ENCODE assay signal across 9 cellular contexts in the genomic region with DNA sequence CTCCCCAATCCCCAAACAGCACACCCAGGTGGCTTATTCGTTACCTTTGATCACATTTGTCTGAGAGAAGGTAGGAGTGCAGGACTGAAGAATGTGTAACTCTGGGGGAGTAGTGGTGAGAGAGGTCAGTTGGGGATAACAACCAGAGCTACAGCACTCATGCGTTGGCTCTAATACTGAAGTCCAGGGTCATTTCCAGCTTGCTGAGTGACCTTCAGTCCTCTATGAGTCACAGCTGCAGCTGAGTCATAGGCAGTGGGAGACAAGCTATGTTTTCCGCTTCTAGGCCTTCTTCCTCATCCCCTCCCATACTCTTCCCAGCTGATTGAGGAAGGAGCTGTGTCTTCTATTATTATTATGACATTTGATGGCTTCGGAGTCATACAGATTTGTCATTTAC. TPM values are rescaled to one million over a fixed set of nuclear protein-coding genes. Genes with fewer than 3 reads are reported as not detected.
DNase-seq lines count a peak whose midpoint lies in the region; ATAC-seq, FAIRE-seq and TF ChIP-seq lines count a peak whose summit lies in the region.
"Had no signal": no experiment of that assay in that cellular context is flagged by ENCODE, and none has a peak within 500 bp of the region (broad histone marks: within the 10 kb centered on the region; RNA-seq: fewer than 3 reads in every experiment).

No MANE protein-coding gene starts in this region.

- H3K4me2 ChIP-seq in astrocyte (ENCODE audit: low read length): peak overlapping the region; percentile 52

- H3K27ac ChIP-seq in astrocyte (ENCODE audit: low read depth, low read length): peak overlapping the region; percentile 28
- peak overlapping the region; percentile 52 to 53 for H3K27ac ChIP-seq in right atrium auricular region

- no peak overlapping the region for H2AFZ ChIP-seq in astrocyte (ENCODE audit: low read depth, low read length)

- H3K4me3 ChIP-seq in astrocyte (ENCODE audit: insufficient read depth, low read depth, low read length): no peak overlapping the region
- H3K4me3 ChIP-seq in right atrium auricular region: no peak overlapping the region

- no peaks in the 10 kb centered on the region for H3K36me3 ChIP-seq in astrocyte (ENCODE audit: insufficient read depth, low read length)
- H3K36me3 ChIP-seq in right atrium auricular region: no peaks in the 10 kb centered on the region

- H3K36me3 Mint-ChIP-seq in astrocyte (ENCODE audit: low read depth, unreplicated experiment): no peaks in the 10 kb centered on the region
- no peaks in the 10 kb centered on the region for H3K36me3 Mint-ChIP-seq in activated T-helper 1 cell treated with anti-CD3 and anti-CD28 coated beads, Interleukin-12 subunit alpha, Interleukin-12 subunit beta, Interleukin-2, Interleukin-4 antibody, amounts not matched to agents 30 ng/mL and 10 ng/mL and 1 ng/mL, durations not matched to agents 14 hours and 24 hours and 36 hours (ENCODE audit: low read depth)
- H3K36me3 Mint-ChIP-seq: activated naive CD4-positive, alpha-beta T cell treated with anti-CD3 and anti-CD28 coated beads, Interleukin-2, amount 50 U/mL, for 24 hours had no signal

- H3K4me1 ChIP-seq in astrocyte (ENCODE audit: insufficient read depth, low read length) (peaks cover 11% of the 10 kb centered on the region), right atrium auricular region (peaks cover 0 to 16% of the 10 kb centered on the region in 2 donors)

- peaks cover 10% of the 10 kb centered on the region for H3K4me1 Mint-ChIP-seq in astrocyte (ENCODE audit: low read depth, unreplicated experiment)
- H3K4me1 Mint-ChIP-seq in activated T-helper 1 cell treated with anti-CD3 and anti-CD28 coated beads, Interleukin-12 subunit alpha, Interleukin-12 subunit beta, Interleukin-2, Interleukin-4 antibody, amounts not matched to agents 30 ng/mL and 10 ng/mL and 1 ng/mL, durations not matched to agents 14 hours and 24 hours and 36 hours (ENCODE audit: low read depth): no peaks in the 10 kb centered on the region
- H3K4me1 Mint-ChIP-seq: activated naive CD4-positive, alpha-beta T cell treated with anti-CD3 and anti-CD28 coated beads, Interleukin-2, amount 50 U/mL, for 24 hours had no signal

- H3K4me3 Mint-ChIP-seq in astrocyte (ENCODE audit: unreplicated experiment): no peak overlapping the region
- H3K4me3 Mint-ChIP-seq in activated T-helper 1 cell treated with anti-CD3 and anti-CD28 coated beads, Interleukin-12 subunit alpha, Interleukin-12 subunit beta, Interleukin-2, Interleukin-4 antibody, amounts not matched to agents 30 ng/mL and 10 ng/mL and 1 ng/mL, durations not matched to agents 14 hours and 24 hours and 36 hours: no peak overlapping the region
- H3K4me3 Mint-ChIP-seq: activated naive CD4-positive, alpha-beta T cell treated with anti-CD3 and anti-CD28 coated beads, Interleukin-2, amount 50 U/mL, for 24 hours had no signal

- H3K27me3 Mint-ChIP-seq in astrocyte (ENCODE audit: low read depth, unreplicated experiment): no peaks in the 10 kb centered on the region
- peaks cover 2% of the 10 kb centered on the region for H3K27me3 Mint-ChIP-seq in activated T-helper 1 cell treated with anti-CD3 and anti-CD28 coated beads, Interleukin-12 subunit alpha, Interleukin-12 subunit beta, Interleukin-2, Interleukin-4 antibody, amounts not matched to agents 30 ng/mL and 10 ng/mL and 1 ng/mL, durations not matched to agents 14 hours and 24 hours and 36 hours (ENCODE audit: insufficient read depth)
- H3K27me3 Mint-ChIP-seq: activated naive CD4-positive, alpha-beta T cell treated with anti-CD3 and anti-CD28 coated beads, Interleukin-2, amount 50 U/mL, for 24 hours had no signal

- no peak overlapping the region for H3K9ac ChIP-seq in astrocyte (ENCODE audit: low read length)

- ATAC-seq in HG03432 (IDR thresholded peaks at IDR 0.05; ENCODE audit: unreplicated experiment): no peak

- H3K27me3 ChIP-seq in astrocyte (ENCODE audit: insufficient read depth, low read length): no peaks in the 10 kb centered on the region
- H3K27me3 ChIP-seq in right atrium auricular region: no peaks in the 10 kb centered on the region

- H4K20me1 ChIP-seq in astrocyte (ENCODE audit: insufficient read depth, low read length): no peaks in the 10 kb centered on the region

- H3K27ac Mint-ChIP-seq in astrocyte (ENCODE audit: unreplicated experiment): no peak overlapping the region
- H3K27ac Mint-ChIP-seq in activated T-helper 1 cell treated with anti-CD3 and anti-CD28 coated beads, Interleukin-12 subunit alpha, Interleukin-12 subunit beta, Interleukin-2, Interleukin-4 antibody, amounts not matched to agents 30 ng/mL and 10 ng/mL and 1 ng/mL, durations not matched to agents 14 hours and 24 hours and 36 hours: no peak overlapping the region
- H3K27ac Mint-ChIP-seq: activated naive CD4-positive, alpha-beta T cell treated with anti-CD3 and anti-CD28 coated beads, Interleukin-2, amount 50 U/mL, for 24 hours had no signal

- H3K9me3 Mint-ChIP-seq in astrocyte (ENCODE audit: unreplicated experiment): no peaks in the 10 kb centered on the region
- H3K9me3 Mint-ChIP-seq in activated T-helper 1 cell treated with anti-CD3 and anti-CD28 coated beads, Interleukin-12 subunit alpha, Interleukin-12 subunit beta, Interleukin-2, Interleukin-4 antibody, amounts not matched to agents 30 ng/mL and 10 ng/mL and 1 ng/mL, durations not matched to agents 14 hours and 24 hours and 36 hours: no peaks in the 10 kb centered on the region
- H3K9me3 Mint-ChIP-seq: activated naive CD4-positive, alpha-beta T cell treated with anti-CD3 and anti-CD28 coated beads, Interleukin-2, amount 50 U/mL, for 24 hours had no signal

- no peak for TF ChIP-seq CTCF in astrocyte (IDR thresholded peaks at IDR 0.05; ENCODE audit: insufficient read depth, low read depth, low read length)
- no peak for TF ChIP-seq CTCF in right atrium auricular region (IDR thresholded peaks at IDR 0.05)

- intact Hi-C loops in activated T-helper 1 cell treated with anti-CD3 and anti-CD28 coated beads, Interleukin-12 subunit alpha, Interleukin-12 subunit beta, Interleukin-2, Interleukin-4 antibody, amounts not matched to agents 30 ng/mL and 10 ng/mL and 1 ng/mL, durations not matched to agents 14 hours and 24 hours and 36 hours (cut with micrococcal nuclease): no loop called here

- no peaks in the 10 kb centered on the region for H3K79me2 ChIP-seq in astrocyte (ENCODE audit: insufficient read depth, low read length)

- peak; percentile 24 for DNase-seq in HK-2 (ENCODE audit: unreplicated experiment)
- DNase-seq in astrocyte (ENCODE audit: low read depth): peak; percentile 82
- peak; percentile 75 for DNase-seq in right atrium auricular region (ENCODE audit: low spot score)
- peak; percentile 87 for DNase-seq in stromal cell of bone marrow (ENCODE audit: low read depth)
- no peak for DNase-seq in NCI-H2029 (lab: John Stamatoyannopoulos, UW)
- DNase-seq in activated T-helper 1 cell treated with anti-CD3 and anti-CD28 coated beads, Interleukin-12 subunit alpha, Interleukin-12 subunit beta, Interleukin-2, Interleukin-4 antibody, amounts not matched to agents 30 ng/mL and 10 ng/mL and 1 ng/mL, durations not matched to agents 14 hours and 24 hours and 36 hours (ENCODE audit: low spot score): no peak
- no peak for DNase-seq in NCI-H446 (lab: John Stamatoyannopoulos, UW)

- H3K9me3 ChIP-seq in astrocyte (ENCODE audit: insufficient read depth, low read depth, low read length) (no peaks in the 10 kb centered on the region), right atrium auricular region (no peaks in the 10 kb centered on the region)

- FAIRE-seq in astrocyte (lab: Jason Lieb, UNC): peak; percentile 73

RNA-seq across cellular contexts. Expression of a gene that starts 31.6 kb away (rescaled TPM):
- total RNA-seq in astrocyte (not detected in 2 replicates), right atrium auricular region (not detected)
- total RNA-seq in activated T-helper 1 cell treated with anti-CD3 and anti-CD28 coated beads, Interleukin-12 subunit alpha, Interleukin-12 subunit beta, Interleukin-2, Interleukin-4 antibody, amounts not matched to agents 30 ng/mL and 10 ng/mL and 1 ng/mL, durations not matched to agents 14 hours and 24 hours and 36 hours: not detected in 2 replicates

Comparison
In these comparisons a context has a peak if more than half of its experiments do, and no peak if none do; other contexts are left out.
1. DNase-seq: peak in HK-2 (single experiment), astrocyte (single experiment), right atrium auricular region (single experiment) and stromal cell of bone marrow (single experiment); none in NCI-H2029 (single experiment), activated T-helper 1 cell treated with anti-CD3 and anti-CD28 coated beads, Interleukin-12 subunit alpha, Interleukin-12 subunit beta, Interleukin-2, Interleukin-4 antibody, amounts not matched to agents 30 ng/mL and 10 ng/mL and 1 ng/mL, durations not matched to agents 14 hours and 24 hours and 36 hours (single experiment) and NCI-H446 (0 of 2).